In the genomic region with DNA sequence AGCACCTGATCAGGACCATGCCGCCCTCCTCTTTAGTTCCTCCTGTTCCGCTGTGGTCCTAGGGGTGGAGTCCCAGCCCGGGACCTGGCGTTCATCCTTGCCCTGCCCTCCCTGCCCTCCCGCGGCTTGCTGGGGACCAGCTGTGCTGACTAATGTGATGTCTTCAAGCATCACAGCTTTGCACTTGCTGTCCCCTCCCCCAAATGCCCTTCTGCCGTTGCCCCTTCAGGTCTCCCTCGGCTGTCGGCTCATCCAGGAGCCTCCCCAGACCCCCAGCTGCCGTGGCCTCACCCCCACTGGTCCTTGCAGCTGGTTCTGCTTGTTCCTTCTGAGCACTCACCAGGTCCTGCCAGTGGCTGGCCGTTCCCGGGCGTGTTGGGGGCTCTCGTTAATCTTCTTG, we compare ENCODE assay signal across 19 cellular contexts. TPM values are rescaled to one million over a fixed set of nuclear protein-coding genes. Genes with fewer than 3 reads are reported as not detected.
A peak's percentile ranks its signal among the peaks of the same experiment; 100 is the strongest.
DNase-seq lines count a peak whose midpoint lies in the region; ATAC-seq and TF ChIP-seq lines count a peak whose summit lies in the region.
"Had no signal": no experiment of that assay in that cellular context is flagged by ENCODE, and none has a peak within 500 bp of the region (broad histone marks: within the 10 kb centered on the region; RNA-seq: fewer than 3 reads in every experiment).

No MANE protein-coding gene starts in this region.

- H2BK5ac ChIP-seq in IMR-90 (ENCODE audit: low read depth, low read length, poor library complexity, severe bottlenecking) (no peak overlapping the region), neuronal stem cell (ENCODE audit: low read length) (peak overlapping the region; percentile 39)

- H3K14ac ChIP-seq in IMR-90 (replicated peaks; ENCODE audit: low read depth, low read length) (no peak overlapping the region), neuronal stem cell (ENCODE audit: low read length) (peak overlapping the region; percentile 95)

- H3K36me3 ChIP-seq in BLaER1 (no peaks in the 10 kb centered on the region), IMR-90 (ENCODE audit: control insufficient read depth, insufficient read depth, low read length) (peaks cover 5% of the 10 kb centered on the region; the same call in 1 of the 2 replicates), neuronal stem cell (replicated peaks in 1 of 2; ENCODE audit: control insufficient read depth in 2 of 2, insufficient read depth in 2 of 2, low read length in 2 of 2) (no peaks in the 10 kb centered on the region), hepatocyte (replicated peaks; ENCODE audit: insufficient read depth, low read depth) (no peaks in the 10 kb centered on the region)
- H3K36me3 ChIP-seq: cardiac muscle cell, right atrium auricular region, thoracic aorta had no signal

- H2AK5ac ChIP-seq in IMR-90 (ENCODE audit: low read depth, low read length) (no peak overlapping the region), neuronal stem cell (ENCODE audit: low read depth, low read length) (no peak overlapping the region)

- ATAC-seq in IMR-90 (ENCODE audit: low read depth) (no peak; the same call in 1 of the 2 replicates), GM18909 (IDR thresholded peaks at IDR 0.05; ENCODE audit: poor library complexity, unreplicated experiment) (no peak), GM21360 (IDR thresholded peaks at IDR 0.05; ENCODE audit: unreplicated experiment) (no peak), GM21381 (IDR thresholded peaks at IDR 0.05; ENCODE audit: unreplicated experiment) (no peak)
- ATAC-seq: mucosa of descending colon; stimulated activated memory B cell treated with anti-CD40 and anti-IgM and Interleukin-4, amounts not matched to agents 10 μg/mL and 1 μg/mL and 100 μg/mL, for 72 hours had no signal

- no TSS peak for BruUV-seq in IMR-90 (replicated peaks; lab: Mats Ljungman, UMichigan)

- intact Hi-C loops in IMR-90 (cut with micrococcal nuclease) = no loop called here

- H3K27ac ChIP-seq in BLaER1 (peak overlapping the region; percentile 31; the same call in 1 of the 2 replicates), IMR-90 (ENCODE audit: insufficient read depth, low read length) (no peak overlapping the region), neuronal stem cell (replicated peaks; ENCODE audit: low read length) (no peak overlapping the region), hepatocyte (no peak overlapping the region)
- H3K27ac ChIP-seq: cardiac muscle cell, epithelial cell of prostate, right atrium auricular region, thoracic aorta had no signal

- H3K27me3 ChIP-seq in BLaER1 (no peaks in the 10 kb centered on the region), IMR-90 (ENCODE audit: control insufficient read depth, insufficient read depth, low read length) (no peaks in the 10 kb centered on the region), neuronal stem cell (ENCODE audit: control insufficient read depth in 3 of 3, insufficient read depth in 3 of 3, low read depth in 1 of 3, low read length in 3 of 3) (no peaks in the 10 kb centered on the region), hepatocyte (no peaks in the 10 kb centered on the region)
- H3K27me3 ChIP-seq: cardiac muscle cell, dorsolateral prefrontal cortex, right atrium auricular region had no signal

- H3K23ac ChIP-seq in IMR-90 (ENCODE audit: low read depth, low read length) = no peak overlapping the region
- H3K23ac ChIP-seq in neuronal stem cell (ENCODE audit: low read depth, low read length, poor library complexity) = peak overlapping the region; percentile 73

- POLR2A ChIA-PET in IMR-90 (lab: Charles Lee; ENCODE audit: unreplicated experiment) = no interaction called here

- peak overlapping the region in 4 of 5 experiments; percentile 14 to 80 (median 43) for H3K27ac Mint-ChIP-seq in brain
- H3K27ac Mint-ChIP-seq: stimulated activated memory B cell treated with anti-CD40 and anti-IgM and Interleukin-4, amounts not matched to agents 10 μg/mL and 1 μg/mL and 100 μg/mL, for 72 hours had no signal

- H3K9me1 ChIP-seq in IMR-90 (ENCODE audit: insufficient read depth, low read length) = peaks cover 21% of the 10 kb centered on the region

- in situ Hi-C loops in IMR-90 (cut with MboI; ENCODE audit: low sequenced_read_pairs) = no loop called here

- H3K18ac ChIP-seq in IMR-90 (ENCODE audit: low read depth, low read length) (no peak overlapping the region), neuronal stem cell (ENCODE audit: low read length) (peak overlapping the region; percentile 58)

- peaks cover 87% of the 10 kb centered on the region for H3K4me1 Mint-ChIP-seq in brain

- no peak overlapping the region for H2BK12ac ChIP-seq in neuronal stem cell (ENCODE audit: low read length)

- H3K9me3 ChIP-seq in BLaER1 = no peaks in the 10 kb centered on the region
- no peaks in the 10 kb centered on the region for H3K9me3 ChIP-seq in IMR-90 (ENCODE audit: control insufficient read depth, insufficient read depth, low read length)
- H3K9me3 ChIP-seq in neuronal stem cell (replicated peaks in 1 of 2; ENCODE audit: control insufficient read depth in 2 of 2, insufficient read depth in 1 of 2, low read depth in 1 of 2, low read length in 2 of 2) = no peaks in the 10 kb centered on the region
- H3K9me3 ChIP-seq in hepatocyte (ENCODE audit: low read depth) = no peaks in the 10 kb centered on the region
- H3K9me3 ChIP-seq: Caco-2, mucosa of descending colon, right atrium auricular region, thoracic aorta had no signal

- no peaks in the 10 kb centered on the region for H3K36me3 Mint-ChIP-seq in brain
- H3K36me3 Mint-ChIP-seq: stimulated activated memory B cell treated with anti-CD40 and anti-IgM and Interleukin-4, amounts not matched to agents 10 μg/mL and 1 μg/mL and 100 μg/mL, for 72 hours had no signal

- H3K79me2 ChIP-seq in hepatocyte = peaks cover 100% of the 10 kb centered on the region

- TF ChIP-seq POLR2A in IMR-90 (IDR thresholded peaks at IDR 0.05; ENCODE audit: low read depth, low read length) = no peak

- H4K20me1 ChIP-seq in BLaER1 = peaks cover 100% of the 10 kb centered on the region
- H4K20me1 ChIP-seq in IMR-90 (ENCODE audit: insufficient read depth, low read length) = peaks cover 100% of the 10 kb centered on the region
- peaks cover 100% of the 10 kb centered on the region for H4K20me1 ChIP-seq in hepatocyte (ENCODE audit: insufficient read depth, poor library complexity, severe bottlenecking)

- CTCF ChIA-PET in IMR-90 (lab: Yijun Ruan, JAX) = no interaction called here

- no peak overlapping the region for H2BK20ac ChIP-seq in IMR-90 (ENCODE audit: low read depth, low read length)

- no peak overlapping the region for H2BK120ac ChIP-seq in IMR-90 (ENCODE audit: low read depth, low read length)
- H2BK120ac ChIP-seq in neuronal stem cell (ENCODE audit: low read depth, low read length) = no peak overlapping the region

- no peak overlapping the region for H3K4me3 ChIP-seq in BLaER1
- no peak overlapping the region for H3K4me3 ChIP-seq in IMR-90 (ENCODE audit: insufficient read depth, low read depth, low read length)
- no peak overlapping the region for H3K4me3 ChIP-seq in neuronal stem cell (ENCODE audit: low read length in 2 of 2)
- no peak overlapping the region for H3K4me3 ChIP-seq in hepatocyte
- H3K4me3 ChIP-seq: cardiac muscle cell, dorsolateral prefrontal cortex, mucosa of descending colon, right atrium auricular region, thoracic aorta had no signal

- no peaks in the 10 kb centered on the region for H3K27me3 Mint-ChIP-seq in brain

- H3K9me3 Mint-ChIP-seq in brain = no peaks in the 10 kb centered on the region
- H3K9me3 Mint-ChIP-seq: stimulated activated memory B cell treated with anti-CD40 and anti-IgM and Interleukin-4, amounts not matched to agents 10 μg/mL and 1 μg/mL and 100 μg/mL, for 72 hours had no signal

- H3K79me1 ChIP-seq in IMR-90 (ENCODE audit: low read depth in 1 of 2, low read length in 2 of 2) (peaks cover 21 to 92% of the 10 kb centered on the region in 2 experiments), neuronal stem cell (ENCODE audit: low read depth, low read length) (peaks cover 66% of the 10 kb centered on the region)

- no peak overlapping the region for H4K5ac ChIP-seq in IMR-90 (ENCODE audit: low read depth, low read length)

- no peak overlapping the region for H2AK9ac ChIP-seq in IMR-90 (replicated peaks; ENCODE audit: low read depth, low read length, poor library complexity)

- no peaks in the 10 kb centered on the region for H3K9me2 ChIP-seq in hepatocyte (replicated peaks; ENCODE audit: insufficient read depth)

- H3K4me2 ChIP-seq in BLaER1 (peak overlapping the region; percentile 90), IMR-90 (ENCODE audit: low read depth, low read length) (no peak overlapping the region; the same call in 1 of the 2 replicates), neuronal stem cell (ENCODE audit: insufficient read depth, low read length, poor library complexity, severe bottlenecking) (no peak overlapping the region), hepatocyte (no peak overlapping the region)

- no peak for TF ChIP-seq RAD21 in IMR-90 (IDR thresholded peaks at IDR 0.05; ENCODE audit: low read length)

- H3K9ac ChIP-seq in BLaER1 = no peak overlapping the region
- no peak overlapping the region for H3K9ac ChIP-seq in IMR-90 (ENCODE audit: low read depth, low read length)
- H3K9ac ChIP-seq in neuronal stem cell (ENCODE audit: low read depth, low read length, poor library complexity) = no peak overlapping the region

- dilution Hi-C loops in IMR-90 (cut with HindIII; ENCODE audit: low sequenced_read_pairs, unreplicated experiment) = no loop called here

- H4K8ac ChIP-seq in IMR-90 (ENCODE audit: low read depth in 2 of 2, low read length in 2 of 2) = no peak overlapping the region
- H4K8ac ChIP-seq in neuronal stem cell (ENCODE audit: low read depth, low read length) = no peak overlapping the region

- no peak overlapping the region for H3K4me3 Mint-ChIP-seq in brain
- H3K4me3 Mint-ChIP-seq: stimulated activated memory B cell treated with anti-CD40 and anti-IgM and Interleukin-4, amounts not matched to agents 10 μg/mL and 1 μg/mL and 100 μg/mL, for 72 hours had no signal

- H2BK15ac ChIP-seq in IMR-90 (ENCODE audit: low read depth, low read length) = no peak overlapping the region
- no peak overlapping the region for H2BK15ac ChIP-seq in neuronal stem cell (ENCODE audit: low read length)

- H3K4ac ChIP-seq in IMR-90 (ENCODE audit: low read depth, low read length) (no peak overlapping the region), neuronal stem cell (ENCODE audit: low read length) (no peak overlapping the region)

- H4K91ac ChIP-seq in IMR-90 (ENCODE audit: insufficient read depth, low read depth, low read length) (no peak overlapping the region), neuronal stem cell (ENCODE audit: low read depth, low read length, poor library complexity) (no peak overlapping the region)

- WGBS in IMR-90 (ENCODE audit: extremely low coverage in 2 of 2, insufficient read length in 1 of 2), 2 experiments = 80% methylated on average over 9 of the region's 14 CpGs; no CpG with 5 or more reads in 1 of the 2 experiments
- no CpG with 5 or more reads among the region's 14 CpGs for WGBS in neuronal stem cell (ENCODE audit: extremely low coverage in 2 of 2, insufficient read length in 2 of 2, insufficient replicate concordance in 1 of 2), 2 donors
- WGBS in hepatocyte (ENCODE audit: low lambda C conversion rate, missing lambda C conversion rate) = 88% methylated on average over 14 of the region's 14 CpGs

- H2AFZ ChIP-seq in IMR-90 (replicated peaks; ENCODE audit: low read length, poor library complexity) = no peak overlapping the region
- no peak overlapping the region for H2AFZ ChIP-seq in neuronal stem cell (ENCODE audit: low read length)
- no peak overlapping the region for H2AFZ ChIP-seq in hepatocyte

- TF ChIP-seq CTCF in IMR-90 (conservative IDR thresholded peaks at IDR 0.05; ENCODE audit: low read depth, low read length) = no peak
- TF ChIP-seq CTCF in brain (conservative IDR thresholded peaks at IDR 0.05) = no peak
- TF ChIP-seq CTCF in hepatocyte (IDR thresholded peaks at IDR 0.05; ENCODE audit: poor library complexity) = no peak

- H3K4me1 ChIP-seq in BLaER1 (peaks cover 99% of the 10 kb centered on the region), IMR-90 (ENCODE audit: control insufficient read depth, insufficient read depth, low read length) (peaks cover 33% of the 10 kb centered on the region), neuronal stem cell (ENCODE audit: control insufficient read depth in 2 of 2, insufficient read depth in 1 of 2, low read depth in 1 of 2, low read length in 2 of 2) (peaks cover 2 to 24% of the 10 kb centered on the region in 2 donors), hepatocyte (ENCODE audit: insufficient read depth) (peaks cover 18% of the 10 kb centered on the region)
- H3K4me1 ChIP-seq: Caco-2 had no signal

- DNase-seq in IMR-90 (peak; percentile 7), neuronal stem cell (ENCODE audit: low spot score) (no peak), hepatocyte (ENCODE audit: low spot score) (no peak)
- DNase-seq: activated CD4-positive, alpha-beta T cell treated with anti-CD3 and anti-CD28 coated beads for 48 hours; activated effector memory CD4-positive, alpha-beta T cell treated with Interleukin-2 at 50 U/mL for 16 hours; Caco-2; dorsolateral prefrontal cortex; mucosa of descending colon; NCI-H1694 treated with DMSO at 0.1 percent for 48 hours had no signal

- H3K56ac ChIP-seq in IMR-90 (ENCODE audit: extremely low read depth, insufficient read depth, low read length) = no peak overlapping the region

RNA-seq across cellular contexts. Expression of gene RXRA, which starts 19.9 kb away (rescaled TPM):
- total RNA-seq in IMR-90 (2012; rRNA removed) (7.5 and 8.1 TPM in 2 replicates), hepatocyte (32.5 and 35.9 TPM in 2 replicates)
- polyA plus RNA-seq in IMR-90 (2012; rRNA removed) (17.9 and 19.0 TPM in 2 replicates), brain (ENCODE audit: insufficient read depth, low read depth, low replicate concordance) (29.9 TPM), hepatocyte (34.3 and 41.6 TPM in 2 replicates)
- 7.8 and 17.6 TPM in 2 replicates for polyA plus RNA-seq in IMR-90 (2012; cell fraction: cytosol; rRNA removed)
- polyA plus RNA-seq in IMR-90 (2012; cell fraction: nucleus; rRNA removed; ENCODE audit: low replicate concordance) = 11.2 and 21.7 TPM in 2 replicates
- polyA plus RNA-seq in neuronal stem cell (2013, experiment 1 of 2) = 36.1 TPM
- 36.3 TPM for polyA plus RNA-seq in neuronal stem cell (2013, experiment 2 of 2)
